In genomic region chr21:35585155-35585554, GRCh38 we compare ENCODE assay signal across 19 cellular contexts.
"Had no signal": no experiment of that assay in that cellular context is flagged by ENCODE, and none has a peak within 500 bp of the region (broad histone marks: within the 10 kb centered on the region; RNA-seq: fewer than 3 reads in every experiment).

No MANE protein-coding gene starts in this region.

- H3K27ac ChIP-seq: epithelial cell of prostate, gastrocnemius medialis, heart left ventricle, left lung, vagina had no signal

- DNase-seq: activated CD4-positive, alpha-beta memory T cell treated with anti-CD3 and anti-CD28 coated beads, Interleukin-2, amount 10 ng/mL, durations not matched to agents 7 days and 5 days; activated CD4-positive, alpha-beta T cell treated with anti-CD3 and anti-CD28 coated beads for 48 hours; activated CD4-positive, CD25-positive, alpha-beta regulatory T cell; activated CD8-positive, alpha-beta memory T cell treated with anti-CD3 and anti-CD28 coated beads, Interleukin-2, amount 10 ng/mL, durations not matched to agents 7 days and 5 days; activated naive CD8-positive, alpha-beta T cell treated with anti-CD3 and anti-CD28 coated beads for 36 hours; amniotic stem cell; caudate nucleus; effector memory CD8-positive, alpha-beta T cell; gastrocnemius medialis; heart left ventricle; left lung; occipital lobe; retina; stimulated activated CD4-positive, alpha-beta T cell treated with anti-CD3 and anti-CD28 coated beads, Interleukin-2, amount 100 ng/mL, for 48 hours; stimulated activated naive CD8-positive, alpha-beta T cell treated with anti-CD3 and anti-CD28 coated beads, Interleukin-15, amount 100 ng/mL, for 72 hours; T-helper 9 cell; trophoblast cell had no signal

- H3K27me3 ChIP-seq: gastrocnemius medialis, vagina had no signal

- H3K9me3 ChIP-seq: gastrocnemius medialis, heart left ventricle, left lung, vagina had no signal

- ATAC-seq: activated CD8-positive, alpha-beta memory T cell treated with anti-CD3 and anti-CD28 coated beads, Interleukin-2, amount 10 ng/mL, durations not matched to agents 7 days and 5 days; effector memory CD8-positive, alpha-beta T cell; gastrocnemius medialis; heart left ventricle; left lung; stimulated activated naive CD8-positive, alpha-beta T cell treated with anti-CD3 and anti-CD28 coated beads, Interleukin-15, amount 100 ng/mL, for 72 hours had no signal

- H3K4me3 ChIP-seq: gastrocnemius medialis, heart left ventricle, left lung, vagina had no signal

- H3K36me3 ChIP-seq: gastrocnemius medialis, heart left ventricle, left lung, vagina had no signal

- H3K4me1 ChIP-seq: gastrocnemius medialis, left lung, vagina had no signal
